1 cellular context compared by ENCODE assay signal in the genomic region with DNA sequence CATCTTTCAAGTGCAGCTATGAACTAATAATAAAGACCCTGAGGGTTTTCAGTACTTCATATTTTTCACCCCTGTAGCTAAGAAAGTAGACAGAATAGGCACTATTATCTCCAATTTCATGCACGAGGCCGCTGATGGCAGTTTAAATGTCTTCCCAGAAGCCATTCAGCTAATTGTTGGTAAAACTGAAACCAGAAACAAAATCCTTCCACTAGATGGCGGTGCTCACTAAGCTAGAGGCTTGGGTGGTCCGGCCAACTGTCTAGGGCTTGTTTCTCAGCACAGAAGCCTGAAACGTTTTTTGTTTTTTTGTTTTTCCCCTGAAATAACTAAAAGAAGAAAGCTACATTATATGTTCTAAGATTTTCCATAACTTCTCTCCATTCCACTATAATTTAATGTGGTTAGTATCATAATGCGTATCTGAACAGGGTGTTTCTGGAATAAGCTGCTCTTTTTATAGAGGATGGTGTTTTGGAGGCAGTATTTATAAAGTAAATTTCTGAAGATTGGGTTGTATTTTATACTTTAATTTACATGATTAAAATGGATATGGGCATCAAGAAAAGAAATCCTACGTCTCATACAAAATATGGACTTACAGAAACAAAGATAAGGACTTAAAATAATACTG.
A peak's percentile ranks its signal among the peaks of the same experiment; 100 is the strongest.
TF ChIP-seq lines count a peak whose summit lies in the region.

No MANE protein-coding gene starts in this region.

TF ChIP-seq in H1, 55 proteins besides CTCF, POLR2A, EP300 and RAD21 (continued from another document):
- TF ChIP-seq SIRT6 (IDR thresholded peaks at IDR 0.05; ENCODE audit: low read length) (no peak), TEAD4 (IDR thresholded peaks at IDR 0.05; ENCODE audit: low read depth, low read length) (peak; percentile 91)
TF ChIP-seq in H1: peak in this region for 1.
